ENCODE assay signal across 10 cellular contexts in genomic region chr1:116874622-116875277, GRCh38. TPM values are rescaled to one million over a fixed set of nuclear protein-coding genes. Genes with fewer than 3 reads are reported as not detected.
DNase-seq lines count a peak whose midpoint lies in the region; ATAC-seq and TF ChIP-seq lines count a peak whose summit lies in the region.
"Had no signal": no experiment of that assay in that cellular context is flagged by ENCODE, and none has a peak within 500 bp of the region (broad histone marks: within the 10 kb centered on the region; RNA-seq: fewer than 3 reads in every experiment).

No MANE protein-coding gene starts in this region.

- peaks cover 21% of the 10 kb centered on the region for H3F3A ChIP-seq in GM23248 (ENCODE audit: insufficient read depth)

- H3K9me3 ChIP-seq in BLaER1 treated with 17β-estradiol and CSF1 and Interleukin-3, amounts not matched to agents 10 nM and 100 nM (replicated peaks in 1 of 11) = peaks cover 0 to 25% (median 8%) of the 10 kb centered on the region in 11 experiments; a peak in 12 of 22 replicates
- H3K9me3 ChIP-seq in GM23248 (ENCODE audit: low read depth) (no peaks in the 10 kb centered on the region), gastroesophageal sphincter (no peaks in the 10 kb centered on the region)

- peaks cover 63 to 80% (median 74%) of the 10 kb centered on the region in 10 experiments for H3K4me1 ChIP-seq in BLaER1 treated with 17β-estradiol and CSF1 and Interleukin-3, amounts not matched to agents 10 nM and 100 nM
- peaks cover 30% of the 10 kb centered on the region for H3K4me1 ChIP-seq in GM23248 (ENCODE audit: insufficient read depth)
- H3K4me1 ChIP-seq in gastroesophageal sphincter = peaks cover 6 to 46% (median 24%) of the 10 kb centered on the region in 3 donors

- H3K4me2 ChIP-seq in BLaER1 treated with 17β-estradiol and CSF1 and Interleukin-3, amounts not matched to agents 10 nM and 100 nM = peak overlapping the region; percentile 58 to 99 (median 94)
- H3K4me2 ChIP-seq in GM23248 (ENCODE audit: unreplicated experiment) = no peak overlapping the region

- TF ChIP-seq POLR2A in gastroesophageal sphincter (IDR thresholded peaks at IDR 0.05) = no peak

- no peaks in the 10 kb centered on the region for H3K9me2 ChIP-seq in GM23248 (ENCODE audit: insufficient read depth)

- ATAC-seq in HG03135 (IDR thresholded peaks at IDR 0.05; ENCODE audit: unreplicated experiment) (no peak), HG03025 (IDR thresholded peaks at IDR 0.05; ENCODE audit: low FRiP score, unreplicated experiment) (no peak), gastroesophageal sphincter (no peak)

- H2AFZ ChIP-seq in GM23248 = no peak overlapping the region

- TF ChIP-seq CTCF in gastroesophageal sphincter (IDR thresholded peaks at IDR 0.05) = no peak

- no peaks in the 10 kb centered on the region for H3K27me3 ChIP-seq in BLaER1 treated with 17β-estradiol and CSF1 and Interleukin-3, amounts not matched to agents 10 nM and 100 nM
- H3K27me3 ChIP-seq in GM23248 (replicated peaks; ENCODE audit: insufficient read depth) = no peaks in the 10 kb centered on the region
- H3K27me3 ChIP-seq in gastroesophageal sphincter = no peaks in the 10 kb centered on the region

- peak overlapping the region in 3 of 11 experiments; percentile 6 to 29 (median 27); a peak in 6 of 22 replicates for H3K9ac ChIP-seq in BLaER1 treated with 17β-estradiol and CSF1 and Interleukin-3, amounts not matched to agents 10 nM and 100 nM
- no peak overlapping the region for H3K9ac ChIP-seq in GM23248

- in situ Hi-C loops in GM23248 (cut with MboI) = no loop called here

- 99% methylated on average over 7 of the region's 7 CpGs for WGBS in GM23248 (ENCODE audit: low coverage in 1 of 2, low lambda C conversion rate in 2 of 2, missing lambda C conversion rate in 2 of 2), 2 experiments
- WGBS in gastroesophageal sphincter (ENCODE audit: low coverage in 1 of 2), 2 donors = 100% methylated on average over 1 of the region's 7 CpGs; no CpG with 5 or more reads in 1 of the 2 donors

- no peaks in the 10 kb centered on the region for H3K79me2 ChIP-seq in GM23248 (ENCODE audit: insufficient read depth)

- peak overlapping the region in 9 of 11 experiments; percentile 44 to 91 (median 71); a peak in 19 of 22 replicates for H3K27ac ChIP-seq in BLaER1 treated with 17β-estradiol and CSF1 and Interleukin-3, amounts not matched to agents 10 nM and 100 nM
- H3K27ac ChIP-seq in GM23248 (peak overlapping the region; percentile 44; the same call in 1 of the 2 replicates), gastroesophageal sphincter (no peak overlapping the region)

- 0 out of 20 replicates have a peak overlapping the region, but pooled peaks of 1 of the 10 experiments have one; percentile 7 for H3K4me3 ChIP-seq in BLaER1 treated with 17β-estradiol and CSF1 and Interleukin-3, amounts not matched to agents 10 nM and 100 nM
- no peak overlapping the region for H3K4me3 ChIP-seq in GM23248
- H3K4me3 ChIP-seq in gastroesophageal sphincter = no peak overlapping the region

- no peaks in the 10 kb centered on the region for H3K36me3 ChIP-seq in BLaER1 treated with 17β-estradiol and CSF1 and Interleukin-3, amounts not matched to agents 10 nM and 100 nM
- no peaks in the 10 kb centered on the region for H3K36me3 ChIP-seq in GM23248 (ENCODE audit: low read depth)
- H3K36me3 ChIP-seq in gastroesophageal sphincter = no peaks in the 10 kb centered on the region

- TF ChIP-seq EP300 in gastroesophageal sphincter (IDR thresholded peaks at IDR 0.05) = no peak

- DNase-seq in GM23248 = peak; percentile 47
- peak; percentile 89 for DNase-seq in SKM-1 treated with dmso at 0.1 percent for 144 hours (lab: John Stamatoyannopoulos, UW; ENCODE audit: unreplicated experiment)
- peak; percentile 40 for DNase-seq in iris pigment epithelial cell (ENCODE audit: low read depth)
- DNase-seq: activated effector memory CD4-positive, alpha-beta T cell treated with Interleukin-2 at 50 U/mL for 16 hours; amygdala; NCI-H748 treated with DMSO at 0.1 percent for 48 hours had no signal

- no peaks in the 10 kb centered on the region for H4K20me1 ChIP-seq in BLaER1 treated with 17β-estradiol and CSF1 and Interleukin-3, amounts not matched to agents 10 nM and 100 nM
- no peaks in the 10 kb centered on the region for H4K20me1 ChIP-seq in GM23248 (ENCODE audit: insufficient read depth)

RNA-seq across cellular contexts. Expression of gene PTGFRN, which starts 35.0 kb away (rescaled TPM):
- total RNA-seq in GM23248 (2014; rRNA removed; shearing (Covaris generic)) = 25.7 and 27.6 TPM in 2 replicates
- 14.7 and 15.2 TPM in 2 replicates for polyA plus RNA-seq in GM23248 (2016; fragmentation: Nextera tagmentation; extraction: Ambion mirVana)
- 100 to 1,000 TPM in 2 of 4 donors, 10 to 100 TPM in 2; 60.0 to 166 (median 101) TPM for total RNA-seq in gastroesophageal sphincter

Comparison
In these comparisons a context has a peak if more than half of its experiments do, and no peak if none do; other contexts are left out.
1. H3K27ac ChIP-seq: peak in BLaER1 treated with 17β-estradiol and CSF1 and Interleukin-3, amounts not matched to agents 10 nM and 100 nM (9 of 11) and GM23248 (single experiment); none in gastroesophageal sphincter (0 of 4).
2. Peak in every context shown above with its lines, with median percentiles within 50 percentile points of each other: DNase-seq.